19 cellular contexts compared by ENCODE assay signal in the genomic region with DNA sequence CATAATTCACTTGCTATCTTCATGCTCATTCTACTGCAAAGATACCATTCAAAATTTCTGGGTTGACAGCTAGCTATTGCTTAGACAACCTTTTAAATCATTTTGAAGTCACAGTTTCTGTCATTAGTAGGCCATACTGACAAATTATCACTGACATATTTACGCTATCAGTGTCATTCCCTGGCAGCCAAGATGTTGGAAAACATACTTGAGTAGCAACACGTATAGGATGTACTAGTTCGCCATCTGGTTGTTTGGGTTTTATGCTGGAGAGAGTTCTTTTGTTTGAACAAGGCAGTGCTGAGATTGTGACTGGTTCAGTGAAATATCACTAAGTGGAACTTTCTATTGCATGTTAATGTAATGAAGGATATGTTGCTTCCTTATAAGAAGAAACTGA.
DNase-seq lines count a peak whose midpoint lies in the region; ATAC-seq lines count a peak whose summit lies in the region.
"Had no signal": no experiment of that assay in that cellular context is flagged by ENCODE, and none has a peak within 500 bp of the region (broad histone marks: within the 10 kb centered on the region; RNA-seq: fewer than 3 reads in every experiment).

No MANE protein-coding gene starts in this region.

- H3K36me3 Mint-ChIP-seq in T-helper 17 cell (ENCODE audit: low read depth) = no peaks in the 10 kb centered on the region
- H3K36me3 Mint-ChIP-seq: CD4-positive, CD25-positive, alpha-beta regulatory T cell; CD8-positive, alpha-beta memory T cell had no signal

- no peaks in the 10 kb centered on the region for H3K4me1 Mint-ChIP-seq in T-helper 17 cell
- H3K4me1 Mint-ChIP-seq: B cell; CD4-positive, CD25-positive, alpha-beta regulatory T cell; CD8-positive, alpha-beta memory T cell; GM23338; H9 had no signal

- DNase-seq in DMS 273 (lab: John Stamatoyannopoulos, UW; ENCODE audit: unreplicated experiment) (peak; percentile 5), DMS 273 treated with DMSO at 0.1 percent for 48 hours (lab: John Stamatoyannopoulos, UW) (no peak), NCI-H524 (lab: John Stamatoyannopoulos, UW) (peak; percentile 11 to 60), NCI-H524 treated with DMSO at 0.1 percent for 48 hours (lab: John Stamatoyannopoulos, UW) (no peak), NCI-H69 (lab: John Stamatoyannopoulos, UW) (peak; percentile 67), NCI-H774 (lab: John Stamatoyannopoulos, UW) (no peak), T-helper 17 cell (no peak)
- DNase-seq: CD4-positive, CD25-positive, alpha-beta regulatory T cell; CD8-positive, alpha-beta memory T cell; DMS153; DMS79 treated with DMSO at 0.1 percent for 48 hours; GF-D8; H9; HFFc6 had no signal

- H3K27me3 Mint-ChIP-seq in T-helper 17 cell = no peaks in the 10 kb centered on the region
- H3K27me3 Mint-ChIP-seq: B cell; CD4-positive, CD25-positive, alpha-beta regulatory T cell had no signal

- no peak overlapping the region for H3K27ac Mint-ChIP-seq in T-helper 17 cell
- H3K27ac Mint-ChIP-seq: B cell; CD4-positive, CD25-positive, alpha-beta regulatory T cell; CD8-positive, alpha-beta memory T cell; GM23338; H9; HFFc6 had no signal

- H3K4me3 Mint-ChIP-seq in T-helper 17 cell = no peak overlapping the region
- H3K4me3 Mint-ChIP-seq: B cell; CD4-positive, CD25-positive, alpha-beta regulatory T cell; CD8-positive, alpha-beta memory T cell; GM23338; H9; HFFc6 had no signal

- ATAC-seq in T-helper 17 cell (no peak), HG03025 (IDR thresholded peaks at IDR 0.05; ENCODE audit: low FRiP score, unreplicated experiment) (no peak)
- ATAC-seq: GM23338, HCT116 had no signal

- no peaks in the 10 kb centered on the region for H3K9me3 ChIP-seq in T-helper 17 cell (ENCODE audit: control insufficient read depth, low read length, poor library complexity, severe bottlenecking)
- H3K9me3 ChIP-seq: BLaER1 had no signal

Comparison
In these comparisons a context has a peak if more than half of its experiments do, and no peak if none do; other contexts are left out.
1. DNase-seq: peak in DMS 273 (single experiment), NCI-H524 (2 of 2) and NCI-H69 (single experiment); none in DMS 273 treated with DMSO at 0.1 percent for 48 hours (single experiment), NCI-H524 treated with DMSO at 0.1 percent for 48 hours (single experiment), NCI-H774 (single experiment) and T-helper 17 cell (0 of 3).